Comparison of ENCODE assay signal across 20 cellular contexts in the genomic region with DNA sequence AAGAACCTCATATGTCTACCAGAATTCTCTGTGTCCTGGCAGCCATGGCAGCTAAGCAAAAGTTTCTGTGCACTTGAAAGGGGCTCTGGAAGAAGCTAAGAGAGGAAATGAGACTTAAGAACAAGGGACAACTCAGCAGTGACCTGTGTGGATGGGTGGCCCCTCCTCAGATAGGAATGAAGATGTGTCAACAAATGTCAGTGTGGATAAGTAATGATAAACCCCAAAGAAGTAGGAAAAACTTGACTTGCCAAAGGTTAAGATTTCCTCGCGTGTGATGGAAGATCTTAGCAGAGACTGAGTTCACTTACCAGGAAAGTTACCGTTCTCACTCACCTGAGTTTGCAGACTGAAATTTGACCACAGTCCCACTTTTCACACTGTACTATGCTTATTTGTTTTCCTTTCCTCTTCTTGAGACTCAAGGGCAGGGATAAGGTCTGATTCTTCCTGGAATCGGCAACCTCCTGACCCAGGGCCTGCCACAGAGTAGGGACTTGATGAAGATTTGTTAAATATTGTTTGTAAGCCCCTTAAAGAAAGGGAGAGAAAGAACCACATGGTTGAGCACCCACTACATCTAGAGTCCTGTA. TPM values are rescaled to one million over a fixed set of nuclear protein-coding genes. Genes with fewer than 3 reads are reported as not detected.
DNase-seq lines count a peak whose midpoint lies in the region; ATAC-seq and TF ChIP-seq lines count a peak whose summit lies in the region.
"Had no signal": no experiment of that assay in that cellular context is flagged by ENCODE, and none has a peak within 500 bp of the region (broad histone marks: within the 10 kb centered on the region; RNA-seq: fewer than 3 reads in every experiment).

No MANE protein-coding gene starts in this region.

- peaks cover 13% of the 10 kb centered on the region; the same call in 1 of the 2 replicates for H3F3A ChIP-seq in GM23248 (ENCODE audit: insufficient read depth)

- H3K27ac ChIP-seq in GM23248, result peak overlapping the region; percentile 58; the same call in 1 of the 2 replicates
- peak overlapping the region; percentile 71; the same call in 1 of the 2 replicates for H3K27ac ChIP-seq in RWPE1
- H3K27ac ChIP-seq in foreskin keratinocyte, result peak overlapping the region; percentile 85
- H3K27ac ChIP-seq in thymus (ENCODE audit: low read depth), result peak overlapping the region; percentile 5
- H3K27ac ChIP-seq: body of pancreas, colonic mucosa had no signal

- in situ Hi-C loops in GM23248 (cut with MboI), result no loop called here

- ATAC-seq in foreskin keratinocyte (no peak), GM18505 (IDR thresholded peaks at IDR 0.05; ENCODE audit: unreplicated experiment) (no peak)
- ATAC-seq: activated CD8-positive, alpha-beta T cell treated with anti-CD3 and anti-CD28 coated beads for 36 hours; body of pancreas; GM23338; Panc1; T-helper 17 cell had no signal

- CTCF ChIA-PET in RWPE1 (lab: Yijun Ruan, JAX), result no interaction called here

- H3K27me3 ChIP-seq in GM23248 (replicated peaks; ENCODE audit: insufficient read depth) (no peaks in the 10 kb centered on the region), foreskin keratinocyte (no peaks in the 10 kb centered on the region), thymus (ENCODE audit: control insufficient read depth, insufficient read depth) (no peaks in the 10 kb centered on the region)
- H3K27me3 ChIP-seq: body of pancreas, colonic mucosa had no signal

- no peak for TF ChIP-seq POLR2A in GM18505 (IDR thresholded peaks at IDR 0.05; ENCODE audit: borderline replicate concordance, extremely low read depth, insufficient read depth, insufficient read length)

- H2AFZ ChIP-seq in GM23248, result no peak overlapping the region
- H2AFZ ChIP-seq: GM23338 had no signal

- TF ChIP-seq CTCF in RWPE1 (conservative IDR thresholded peaks at IDR 0.05; ENCODE audit: low read depth) (no peak), foreskin keratinocyte (conservative IDR thresholded peaks at IDR 0.05) (no peak)

- POLR2A ChIA-PET in RWPE1 (lab: Yijun Ruan, JAX; ENCODE audit: low non-redundant PET), result no interaction called here

- H3K4me2 ChIP-seq in GM23248 (ENCODE audit: unreplicated experiment), result no peak overlapping the region
- H3K4me2 ChIP-seq: GM23338 had no signal

- H3K4me1 ChIP-seq in GM23248 (ENCODE audit: insufficient read depth) (peaks cover 32% of the 10 kb centered on the region), foreskin keratinocyte (peaks cover 20% of the 10 kb centered on the region), thymus (ENCODE audit: control insufficient read depth, insufficient read depth, low read length) (no peaks in the 10 kb centered on the region)
- H3K4me1 ChIP-seq: body of pancreas, colonic mucosa had no signal

- DNase-seq in GM23248, result no peak
- DNase-seq in RWPE1 (ENCODE audit: low spot score), result no peak
- DNase-seq in foreskin keratinocyte, result no peak
- DNase-seq in SW480 (ENCODE audit: low spot score), result no peak
- DNase-seq in OCI-M2 (lab: John Stamatoyannopoulos, UW; ENCODE audit: unreplicated experiment), result no peak
- DNase-seq: activated CD4-positive, alpha-beta T cell treated with anti-CD3 and anti-CD28 coated beads for 1 hour; activated CD8-positive, alpha-beta T cell treated with anti-CD3 and anti-CD28 coated beads for 36 hours; activated effector memory CD4-positive, alpha-beta T cell treated with Interleukin-2 at 50 U/mL for 16 hours; body of pancreas; colonic mucosa; islet precursor cell; KG1; NCI-H524; T-helper 17 cell had no signal

- no peak overlapping the region for H3K4me3 ChIP-seq in GM23248
- H3K4me3 ChIP-seq in thymus (ENCODE audit: low read length), result no peak overlapping the region
- H3K4me3 ChIP-seq: body of pancreas, colonic mucosa, GM23338, skin epidermis had no signal

- WGBS in GM23248 (ENCODE audit: low coverage in 1 of 2, low lambda C conversion rate in 2 of 2, missing lambda C conversion rate in 2 of 2), 2 experiments, result 90 to 93% methylated on average over 4 of the region's 4 CpGs
- WGBS in thymus, result 93% methylated on average over 4 of the region's 4 CpGs

- no peaks in the 10 kb centered on the region for H3K79me2 ChIP-seq in GM23248 (ENCODE audit: insufficient read depth)

- no peaks in the 10 kb centered on the region for H3K9me2 ChIP-seq in GM23248 (ENCODE audit: insufficient read depth)

- peak overlapping the region; percentile 46; the same call in 1 of the 2 replicates for H3K9ac ChIP-seq in GM23248

- no peaks in the 10 kb centered on the region for H3K36me3 ChIP-seq in GM23248 (ENCODE audit: low read depth)
- no peaks in the 10 kb centered on the region for H3K36me3 ChIP-seq in thymus (ENCODE audit: control insufficient read depth, insufficient read depth)
- H3K36me3 ChIP-seq: colonic mucosa had no signal

- no peaks in the 10 kb centered on the region for H4K20me1 ChIP-seq in GM23248 (ENCODE audit: insufficient read depth)

- no peaks in the 10 kb centered on the region for H3K9me3 ChIP-seq in GM23248 (ENCODE audit: low read depth)
- H3K9me3 ChIP-seq in thymus (ENCODE audit: control insufficient read depth), result no peaks in the 10 kb centered on the region
- H3K9me3 ChIP-seq: body of pancreas, colonic mucosa had no signal

RNA-seq across cellular contexts. Expression of gene HRH1, which starts 7.4 kb away (rescaled TPM):
- 9.0 and 9.1 TPM in 2 replicates for total RNA-seq in GM23248 (2014; rRNA removed; shearing (Covaris generic))
- polyA plus RNA-seq in GM23248 (2016; fragmentation: Nextera tagmentation; extraction: Ambion mirVana) (7.1 and 8.1 TPM in 2 replicates), foreskin keratinocyte (3.3 and 3.6 TPM in 2 replicates), thymus (2.4 TPM)
- total RNA-seq in foreskin keratinocyte, result 9.7 and 11.3 TPM in 2 replicates
- total RNA-seq: GM23338, SK-MEL-5, T-helper 17 cell had no signal
- polyA plus RNA-seq: GM23338 had no signal

Comparison
In these comparisons a context has a peak if more than half of its experiments do, and no peak if none do; other contexts are left out.
1. H3K27ac ChIP-seq: peak in every context shown above with its lines; median percentile 85 in foreskin keratinocyte; 71 in RWPE1; 58 in GM23248; 5 in thymus.